ENCODE assay signal across 7 cellular contexts in genomic region chr9:107183176-107183575, GRCh38.
"Had no signal": no experiment of that assay in that cellular context is flagged by ENCODE, and none has a peak within 500 bp of the region (broad histone marks: within the 10 kb centered on the region; RNA-seq: fewer than 3 reads in every experiment).

No MANE protein-coding gene starts in this region.

- H3K4me3 ChIP-seq: GM12878 had no signal

- DNase-seq: GDM1, GF-D8 had no signal

- ATAC-seq: GM12878 had no signal

- FAIRE-seq: GM12878, GM12891, GM12892, GM18507, GM19239 had no signal
